In genomic region chr1:155931332-155932038, GRCh38 we compare ENCODE assay signal across 11 cellular contexts. TPM values are rescaled to one million over a fixed set of nuclear protein-coding genes. Genes with fewer than 3 reads are reported as not detected.
DNase-seq lines count a peak whose midpoint lies in the region; ATAC-seq, FAIRE-seq and TF ChIP-seq lines count a peak whose summit lies in the region.
"Had no signal": no experiment of that assay in that cellular context is flagged by ENCODE, and none has a peak within 500 bp of the region (broad histone marks: within the 10 kb centered on the region; RNA-seq: fewer than 3 reads in every experiment).

No MANE protein-coding gene starts in this region.

- H2AFZ ChIP-seq in HepG2 (ENCODE audit: low read length): no peak overlapping the region
- H2AFZ ChIP-seq: parathyroid adenoma had no signal

- DNase-seq in HepG2 (ENCODE audit: low spot score) (no peak), right lobe of liver (no peak), kidney glomerular epithelial cell (lab: John Stamatoyannopoulos, UW) (peak; percentile 54), NCI-H82 treated with DMSO at 0.1 percent for 48 hours (lab: John Stamatoyannopoulos, UW; ENCODE audit: unreplicated experiment) (no peak), UCSD-AML1 (lab: John Stamatoyannopoulos, UW; ENCODE audit: unreplicated experiment) (no peak), dedifferentiated amniotic fluid mesenchymal stem cell (ENCODE audit: extremely low spot score) (no peak)
- no peak for DNase-seq in activated naive CD8-positive, alpha-beta T cell treated with anti-CD3 and anti-CD28 coated beads, Interleukin-2, amount 50 U/mL, for 24 hours
- DNase-seq: H7, NCI-H524 treated with DMSO at 0.1 percent for 48 hours had no signal

- peak overlapping the region; percentile 95 for H3K4me2 ChIP-seq in HepG2 (ENCODE audit: low read depth, low read length)

- CTCF ChIA-PET in HepG2 (lab: Yijun Ruan, JAX; ENCODE audit: low intra/inter-chr PET ratio, low total read pairs): no interaction called here

- ATAC-seq in HepG2 (no peak), right lobe of liver (no peak), HG03378 (IDR thresholded peaks at IDR 0.05; ENCODE audit: unreplicated experiment) (no peak)
- no peak for ATAC-seq in activated naive CD8-positive, alpha-beta T cell treated with anti-CD3 and anti-CD28 coated beads, Interleukin-2, amount 50 U/mL, for 24 hours

- no peak overlapping the region for H3K4me3 Mint-ChIP-seq in activated naive CD8-positive, alpha-beta T cell treated with anti-CD3 and anti-CD28 coated beads, Interleukin-2, amount 50 U/mL, for 24 hours

- H3K27me3 ChIP-seq in HepG2 (ENCODE audit: control insufficient read depth in 1 of 2, insufficient read depth in 2 of 2, low read length in 2 of 2) (no peaks in the 10 kb centered on the region; a peak in 1 of 5 replicates), right lobe of liver (no peaks in the 10 kb centered on the region)

- H3K9me3 Mint-ChIP-seq in activated naive CD8-positive, alpha-beta T cell treated with anti-CD3 and anti-CD28 coated beads, Interleukin-2, amount 50 U/mL, for 24 hours: no peaks in the 10 kb centered on the region

- TF ChIP-seq CTCF in HepG2 (CRISPR knock-in tag; IDR thresholded peaks at IDR 0.05) (no peak), right lobe of liver (IDR thresholded peaks at IDR 0.05) (no peak)

- peak in 1 of 2 experiments; percentile 20; a peak in 1 of 4 replicates for TF ChIP-seq POLR2A in HepG2 (IDR thresholded peaks at IDR 0.05; ENCODE audit: insufficient read depth in 1 of 2, low read depth in 2 of 2, low read length in 2 of 2)
- no peak for TF ChIP-seq POLR2A in right lobe of liver (IDR thresholded peaks at IDR 0.05)

- in situ Hi-C loops in HepG2 (cut with HindIII; ENCODE audit: extremely low pct_ligation_motif_present, low pct_unique_long_range_greater_than_20kb): loop anchor here (10.0 kb wide), 1 partner anchor 53 kb away; no protein-coding TSS in a partner anchor

- no peak overlapping the region for H3K27ac ChIP-seq in HepG2 (ENCODE audit: extremely low read length, insufficient read depth, low read length)
- H3K27ac ChIP-seq in right lobe of liver: no peak overlapping the region
- H3K27ac ChIP-seq: parathyroid adenoma had no signal

- peak overlapping the region in 2 of 3 experiments; percentile 34 to 83; a peak in 4 of 6 replicates for H3K4me3 ChIP-seq in HepG2 (replicated peaks in 1 of 3; ENCODE audit: insufficient read depth in 1 of 3, low read depth in 2 of 3, low read length in 3 of 3)
- no peak overlapping the region for H3K4me3 ChIP-seq in right lobe of liver

- H4K20me1 ChIP-seq in HepG2 (ENCODE audit: insufficient read depth, low read length): peaks cover 26% of the 10 kb centered on the region; the same call in 1 of the 2 replicates

- POLR2A ChIA-PET in HepG2 (lab: Yijun Ruan, JAX): interaction anchor here (0.9 to 3.1 kb wide), 6 partner anchors 9 to 72 kb away, joined by 3 to 21 read pairs (median 6); partner anchors contain the start of gene SYT11

- no peak for FAIRE-seq in HepG2 (lab: Jason Lieb, UNC)

- no peak for TF ChIP-seq RAD21 in HepG2 (CRISPR knock-in tag; IDR thresholded peaks at IDR 0.05)

- H3K9ac ChIP-seq in HepG2 (ENCODE audit: insufficient read depth, low read depth, low read length): peak overlapping the region; percentile 16; the same call in 1 of the 2 replicates
- H3K9ac ChIP-seq: parathyroid adenoma had no signal

- H3K9me3 ChIP-seq in HepG2 (ENCODE audit: low read length) (no peaks in the 10 kb centered on the region), right lobe of liver (no peaks in the 10 kb centered on the region)

- BruUV-seq in HepG2 (replicated peaks; lab: Mats Ljungman, UMichigan): no TSS peak

- peaks cover 50% of the 10 kb centered on the region for H3K4me1 ChIP-seq in HepG2 (ENCODE audit: insufficient read depth, low read length)
- peaks cover 0 to 30% (median 9%) of the 10 kb centered on the region in 4 donors for H3K4me1 ChIP-seq in right lobe of liver

- 94% methylated on average over 7 of the region's 7 CpGs for WGBS in HepG2 (ENCODE audit: low lambda C conversion rate)
- WGBS in right lobe of liver (ENCODE audit: insufficient coverage, low coverage, low lambda C conversion rate, missing lambda C conversion rate): 73% methylated on average over 4 of the region's 7 CpGs

- no peak for TF ChIP-seq EP300 in HepG2 (IDR thresholded peaks at IDR 0.05; ENCODE audit: low read depth in 2 of 2, low read length in 2 of 2)
- TF ChIP-seq EP300 in HepG2 (CRISPR knock-in tag; IDR thresholded peaks at IDR 0.05; ENCODE audit: borderline replicate concordance): no peak

- intact Hi-C loops in HepG2 (cut with micrococcal nuclease; ENCODE audit: unreplicated experiment): no loop called here
- intact Hi-C loops in right lobe of liver (cut with DNase I): no loop called here

- H3K27ac Mint-ChIP-seq in activated naive CD8-positive, alpha-beta T cell treated with anti-CD3 and anti-CD28 coated beads, Interleukin-2, amount 50 U/mL, for 24 hours: peak overlapping the region; percentile 74

- H3K36me3 ChIP-seq in HepG2 (replicated peaks in 1 of 2; ENCODE audit: control insufficient read depth in 1 of 2, insufficient read depth in 2 of 2, low read length in 2 of 2): peaks cover 6 to 57% of the 10 kb centered on the region in 2 experiments; a peak in 4 of 5 replicates
- peaks cover 4 to 60% (median 34%) of the 10 kb centered on the region in 4 donors for H3K36me3 ChIP-seq in right lobe of liver

- no peaks in the 10 kb centered on the region for H3K27me3 Mint-ChIP-seq in activated naive CD8-positive, alpha-beta T cell treated with anti-CD3 and anti-CD28 coated beads, Interleukin-2, amount 50 U/mL, for 24 hours

- peaks cover 54% of the 10 kb centered on the region for H3K79me2 ChIP-seq in HepG2 (ENCODE audit: insufficient read depth, low read length)

- H3K36me3 Mint-ChIP-seq in activated naive CD8-positive, alpha-beta T cell treated with anti-CD3 and anti-CD28 coated beads, Interleukin-2, amount 50 U/mL, for 24 hours (ENCODE audit: low read depth): peaks cover 54% of the 10 kb centered on the region

- H3K4me1 Mint-ChIP-seq in activated naive CD8-positive, alpha-beta T cell treated with anti-CD3 and anti-CD28 coated beads, Interleukin-2, amount 50 U/mL, for 24 hours: peaks cover 49% of the 10 kb centered on the region

RNA-seq across cellular contexts. Expression of gene KHDC4, which starts 2.7 kb away (rescaled TPM):
- total RNA-seq in HepG2 (2016; rRNA removed; fragmentation: Illumina TruSeq; extraction: Trizol) (15.9 and 33.5 TPM in 2 replicates), right lobe of liver (10 to 100 TPM; 14.1 to 19.0 (median 17.2) TPM)
- total RNA-seq in HepG2 (2016; cell fraction: cytosol; rRNA removed; fragmentation: Illumina TruSeq; extraction: Trizol; ENCODE audit: low read depth): 17.8 and 22.2 TPM in 2 replicates
- total RNA-seq in HepG2 (2016; cell fraction: insoluble cytoplasmic fraction; rRNA removed; fragmentation: Illumina TruSeq; extraction: Trizol): 17.1 and 30.7 TPM in 2 replicates
- 16.0 and 18.2 TPM in 2 replicates for total RNA-seq in HepG2 (2016; cell fraction: membrane; rRNA removed; fragmentation: Illumina TruSeq; extraction: Trizol)
- total RNA-seq in HepG2 (2016; cell fraction: nucleus; rRNA removed; fragmentation: Illumina TruSeq; extraction: Trizol): 51.8 and 57.5 TPM in 2 replicates
- polyA plus RNA-seq in HepG2 (2011; rRNA removed): 74.5 and 92.0 TPM in 2 replicates
- polyA plus RNA-seq in HepG2 (2011; cell fraction: cytosol; rRNA removed): 35.4 and 38.7 TPM in 2 replicates
- polyA plus RNA-seq in HepG2 (2011; cell fraction: nucleus; rRNA removed): 126 and 134 TPM in 2 replicates
- 37.2 and 38.4 TPM in 2 replicates for polyA plus RNA-seq in HepG2 (2012)
- polyA plus RNA-seq in HepG2 (2016; cell fraction: cytosol; fragmentation: Illumina TruSeq; extraction: Trizol; ENCODE audit: low read depth): 2.1 and 2.5 TPM in 2 replicates
- 14.7 and 16.3 TPM in 2 replicates for polyA plus RNA-seq in HepG2 (2016; cell fraction: insoluble cytoplasmic fraction; fragmentation: Illumina TruSeq; extraction: Trizol; ENCODE audit: low read depth)
- polyA plus RNA-seq in HepG2 (2016; cell fraction: membrane; fragmentation: Illumina TruSeq; extraction: Trizol; ENCODE audit: low read depth): 4.2 and 4.7 TPM in 2 replicates
- polyA plus RNA-seq in HepG2 (2016; cell fraction: nucleus; fragmentation: Illumina TruSeq; extraction: Trizol; ENCODE audit: insufficient read depth, low read depth): 113 and 121 TPM in 2 replicates
- polyA minus RNA-seq in HepG2 (2011; rRNA and poly(A)+ RNA removed; ENCODE audit: low replicate concordance): 83.9 and 155 TPM in 2 replicates
- polyA minus RNA-seq in HepG2 (2011; cell fraction: cytosol; rRNA and poly(A)+ RNA removed): 19.6 and 24.9 TPM in 2 replicates
- 113 and 148 TPM in 2 replicates for polyA minus RNA-seq in HepG2 (2011; cell fraction: nucleus; rRNA and poly(A)+ RNA removed)

RNA-seq across cellular contexts. Expression of gene RXFP4, which starts 10.0 kb away (rescaled TPM):
- total RNA-seq in HepG2 (2016; rRNA removed; fragmentation: Illumina TruSeq; extraction: Trizol) (0.38 TPM in 1 of 2 replicates, not detected in the other), right lobe of liver (not detected)
- not detected in 2 replicates for total RNA-seq in HepG2 (2016; cell fraction: cytosol; rRNA removed; fragmentation: Illumina TruSeq; extraction: Trizol; ENCODE audit: low read depth)
- total RNA-seq in HepG2 (2016; cell fraction: insoluble cytoplasmic fraction; rRNA removed; fragmentation: Illumina TruSeq; extraction: Trizol): 0.25 and 0.28 TPM in 2 replicates
- total RNA-seq in HepG2 (2016; cell fraction: membrane; rRNA removed; fragmentation: Illumina TruSeq; extraction: Trizol): not detected in 2 replicates
- total RNA-seq in HepG2 (2016; cell fraction: nucleus; rRNA removed; fragmentation: Illumina TruSeq; extraction: Trizol): 0.31 TPM in 1 of 2 replicates, not detected in the other
- 1.4 and 1.9 TPM in 2 replicates for polyA plus RNA-seq in HepG2 (2011; rRNA removed)
- polyA plus RNA-seq in HepG2 (2011; cell fraction: cytosol; rRNA removed): 1.3 and 2.1 TPM in 2 replicates
- polyA plus RNA-seq in HepG2 (2011; cell fraction: nucleus; rRNA removed): 0.42 and 0.48 TPM in 2 replicates
- polyA plus RNA-seq in HepG2 (2012): 0.48 and 0.72 TPM in 2 replicates
- 0.08 TPM in 1 of 2 replicates, not detected in the other for polyA plus RNA-seq in HepG2 (2016; cell fraction: cytosol; fragmentation: Illumina TruSeq; extraction: Trizol; ENCODE audit: low read depth)
- not detected in 2 replicates for polyA plus RNA-seq in HepG2 (2016; cell fraction: insoluble cytoplasmic fraction; fragmentation: Illumina TruSeq; extraction: Trizol; ENCODE audit: low read depth)
- polyA plus RNA-seq in HepG2 (2016; cell fraction: membrane; fragmentation: Illumina TruSeq; extraction: Trizol; ENCODE audit: low read depth): not detected in 2 replicates
- polyA plus RNA-seq in HepG2 (2016; cell fraction: nucleus; fragmentation: Illumina TruSeq; extraction: Trizol; ENCODE audit: insufficient read depth, low read depth): 0.64 and 0.79 TPM in 2 replicates
- 1.4 and 2.7 TPM in 2 replicates for polyA minus RNA-seq in HepG2 (2011; rRNA and poly(A)+ RNA removed; ENCODE audit: low replicate concordance)
- 0.49 TPM in 1 of 2 replicates, not detected in the other for polyA minus RNA-seq in HepG2 (2011; cell fraction: cytosol; rRNA and poly(A)+ RNA removed)
- polyA minus RNA-seq in HepG2 (2011; cell fraction: nucleus; rRNA and poly(A)+ RNA removed): 0.39 and 1.1 TPM in 2 replicates
- total RNA-seq: H7 had no signal

RNA-seq across cellular contexts. Expression of gene RIT1, which starts 20.3 kb away (rescaled TPM):
- total RNA-seq in HepG2 (2016; rRNA removed; fragmentation: Illumina TruSeq; extraction: Trizol): 12.2 and 15.9 TPM in 2 replicates
- total RNA-seq in HepG2 (2016; cell fraction: cytosol; rRNA removed; fragmentation: Illumina TruSeq; extraction: Trizol; ENCODE audit: low read depth): 1.8 and 2.7 TPM in 2 replicates
- 12.0 and 18.3 TPM in 2 replicates for total RNA-seq in HepG2 (2016; cell fraction: insoluble cytoplasmic fraction; rRNA removed; fragmentation: Illumina TruSeq; extraction: Trizol)
- 3.7 and 5.0 TPM in 2 replicates for total RNA-seq in HepG2 (2016; cell fraction: membrane; rRNA removed; fragmentation: Illumina TruSeq; extraction: Trizol)
- 5.1 and 6.9 TPM in 2 replicates for total RNA-seq in HepG2 (2016; cell fraction: nucleus; rRNA removed; fragmentation: Illumina TruSeq; extraction: Trizol)
- 29.3 and 32.2 TPM in 2 replicates for polyA plus RNA-seq in HepG2 (2011; rRNA removed)
- polyA plus RNA-seq in HepG2 (2011; cell fraction: cytosol; rRNA removed): 27.0 and 36.8 TPM in 2 replicates
- polyA plus RNA-seq in HepG2 (2011; cell fraction: nucleus; rRNA removed): 10.2 and 15.6 TPM in 2 replicates
- 14.8 and 19.9 TPM in 2 replicates for polyA plus RNA-seq in HepG2 (2012)
- polyA plus RNA-seq in HepG2 (2016; cell fraction: cytosol; fragmentation: Illumina TruSeq; extraction: Trizol; ENCODE audit: low read depth): 1.3 and 1.4 TPM in 2 replicates
- polyA plus RNA-seq in HepG2 (2016; cell fraction: insoluble cytoplasmic fraction; fragmentation: Illumina TruSeq; extraction: Trizol; ENCODE audit: low read depth): 12.1 and 13.9 TPM in 2 replicates
- polyA plus RNA-seq in HepG2 (2016; cell fraction: membrane; fragmentation: Illumina TruSeq; extraction: Trizol; ENCODE audit: low read depth): 1.8 and 2.0 TPM in 2 replicates
- polyA plus RNA-seq in HepG2 (2016; cell fraction: nucleus; fragmentation: Illumina TruSeq; extraction: Trizol; ENCODE audit: insufficient read depth, low read depth): 13.6 and 15.1 TPM in 2 replicates
- 23.7 and 26.0 TPM in 2 replicates for polyA minus RNA-seq in HepG2 (2011; rRNA and poly(A)+ RNA removed; ENCODE audit: low replicate concordance)
- 16.1 and 17.4 TPM in 2 replicates for polyA minus RNA-seq in HepG2 (2011; cell fraction: cytosol; rRNA and poly(A)+ RNA removed)
- polyA minus RNA-seq in HepG2 (2011; cell fraction: nucleus; rRNA and poly(A)+ RNA removed): 11.6 and 20.5 TPM in 2 replicates
- 10 to 100 TPM in 3 of 6 experiments, 1 to 10 TPM in 3; 4.9 to 28.3 (median 11.3) TPM for total RNA-seq in right lobe of liver

RNA-seq across cellular contexts. Expression of gene ARHGEF2, which starts 46.9 kb away (rescaled TPM):
- 15.0 and 16.1 TPM in 2 replicates for total RNA-seq in HepG2 (2016; rRNA removed; fragmentation: Illumina TruSeq; extraction: Trizol)
- total RNA-seq in HepG2 (2016; cell fraction: cytosol; rRNA removed; fragmentation: Illumina TruSeq; extraction: Trizol; ENCODE audit: low read depth): 7.7 and 8.4 TPM in 2 replicates
- total RNA-seq in HepG2 (2016; cell fraction: insoluble cytoplasmic fraction; rRNA removed; fragmentation: Illumina TruSeq; extraction: Trizol): 12.9 and 18.6 TPM in 2 replicates
- total RNA-seq in HepG2 (2016; cell fraction: membrane; rRNA removed; fragmentation: Illumina TruSeq; extraction: Trizol): 10.3 and 11.1 TPM in 2 replicates
- total RNA-seq in HepG2 (2016; cell fraction: nucleus; rRNA removed; fragmentation: Illumina TruSeq; extraction: Trizol): 13.2 and 15.5 TPM in 2 replicates
- polyA plus RNA-seq in HepG2 (2011; rRNA removed): 32.1 and 33.1 TPM in 2 replicates
- 15.2 and 17.5 TPM in 2 replicates for polyA plus RNA-seq in HepG2 (2011; cell fraction: cytosol; rRNA removed)
- polyA plus RNA-seq in HepG2 (2011; cell fraction: nucleus; rRNA removed): 104 and 108 TPM in 2 replicates
- 28.0 and 37.8 TPM in 2 replicates for polyA plus RNA-seq in HepG2 (2012)
- 1.9 and 2.0 TPM in 2 replicates for polyA plus RNA-seq in HepG2 (2016; cell fraction: cytosol; fragmentation: Illumina TruSeq; extraction: Trizol; ENCODE audit: low read depth)
- polyA plus RNA-seq in HepG2 (2016; cell fraction: insoluble cytoplasmic fraction; fragmentation: Illumina TruSeq; extraction: Trizol; ENCODE audit: low read depth): 13.1 and 13.4 TPM in 2 replicates
- 3.6 and 3.8 TPM in 2 replicates for polyA plus RNA-seq in HepG2 (2016; cell fraction: membrane; fragmentation: Illumina TruSeq; extraction: Trizol; ENCODE audit: low read depth)
- polyA plus RNA-seq in HepG2 (2016; cell fraction: nucleus; fragmentation: Illumina TruSeq; extraction: Trizol; ENCODE audit: insufficient read depth, low read depth): 34.1 and 35.2 TPM in 2 replicates
- polyA minus RNA-seq in HepG2 (2011; rRNA and poly(A)+ RNA removed; ENCODE audit: low replicate concordance): 54.1 and 96.8 TPM in 2 replicates
- polyA minus RNA-seq in HepG2 (2011; cell fraction: cytosol; rRNA and poly(A)+ RNA removed): 17.6 and 19.9 TPM in 2 replicates
- polyA minus RNA-seq in HepG2 (2011; cell fraction: nucleus; rRNA and poly(A)+ RNA removed): 50.0 and 65.8 TPM in 2 replicates
- total RNA-seq in right lobe of liver: 10 to 100 TPM in 4 of 6 experiments, 1 to 10 TPM in 2; 7.9 to 23.8 (median 13.1) TPM

Comparison
In these comparisons a context has a peak if more than half of its experiments do, and no peak if none do; other contexts are left out.
1. H3K4me3 ChIP-seq: peak in HepG2 (2 of 3); none in right lobe of liver (0 of 3).